In genomic region chr4:159155119-159155518, GRCh38 we compare ENCODE assay signal across 19 cellular contexts. TPM values are rescaled to one million over a fixed set of nuclear protein-coding genes. Genes with fewer than 3 reads are reported as not detected.
A peak's percentile ranks its signal among the peaks of the same experiment; 100 is the strongest.
DNase-seq lines count a peak whose midpoint lies in the region; FAIRE-seq and TF ChIP-seq lines count a peak whose summit lies in the region.
"Had no signal": no experiment of that assay in that cellular context is flagged by ENCODE, and none has a peak within 500 bp of the region (broad histone marks: within the 10 kb centered on the region; RNA-seq: fewer than 3 reads in every experiment).

No MANE protein-coding gene starts in this region.

- no peak for TF ChIP-seq POLR2A in erythroblast (IDR thresholded peaks at IDR 0.05; ENCODE audit: low read length)

- H3K36me3 ChIP-seq in HUES48 (ENCODE audit: control insufficient read depth, insufficient read depth, low read length) (no peaks in the 10 kb centered on the region), left ventricle myocardium inferior (no peaks in the 10 kb centered on the region)
- H3K36me3 ChIP-seq: BLaER1 treated with 17β-estradiol and CSF1 and Interleukin-3, amounts not matched to agents 10 nM and 100 nM had no signal

- no peaks in the 10 kb centered on the region for H3K36me3 Mint-ChIP-seq in endothelial cell (ENCODE audit: low read depth, unreplicated experiment)
- H3K36me3 Mint-ChIP-seq in progenitor cell of endocrine pancreas (ENCODE audit: insufficient read depth), result no peaks in the 10 kb centered on the region
- H3K36me3 Mint-ChIP-seq: CD8-positive, alpha-beta T cell had no signal

- H3K27me3 Mint-ChIP-seq in endothelial cell (ENCODE audit: unreplicated experiment) (no peaks in the 10 kb centered on the region), progenitor cell of endocrine pancreas (no peaks in the 10 kb centered on the region)

- TF ChIP-seq CTCF in endothelial cell (IDR thresholded peaks at IDR 0.05; ENCODE audit: unreplicated experiment) (no peak), progenitor cell of endocrine pancreas (IDR thresholded peaks at IDR 0.05; ENCODE audit: unreplicated experiment) (no peak), left ventricle myocardium inferior (IDR thresholded peaks at IDR 0.05; ENCODE audit: borderline replicate concordance) (no peak)

- H3K9ac ChIP-seq in HUES48 (ENCODE audit: low read depth, low read length), result no peak overlapping the region
- H3K9ac ChIP-seq: BLaER1 treated with 17β-estradiol and CSF1 and Interleukin-3, amounts not matched to agents 10 nM and 100 nM; GM23248 had no signal

- H3K4me1 ChIP-seq in HUES48 (ENCODE audit: control insufficient read depth, insufficient read depth, low read length) (peaks cover 45% of the 10 kb centered on the region), left ventricle myocardium inferior (peaks cover 95% of the 10 kb centered on the region)

- H3K9me3 Mint-ChIP-seq in endothelial cell (ENCODE audit: unreplicated experiment) (no peaks in the 10 kb centered on the region), progenitor cell of endocrine pancreas (ENCODE audit: low read depth) (no peaks in the 10 kb centered on the region)
- H3K9me3 Mint-ChIP-seq: CD8-positive, alpha-beta T cell had no signal

- H3K27me3 ChIP-seq in HUES48 (ENCODE audit: control insufficient read depth, insufficient read depth, low read length), result no peaks in the 10 kb centered on the region
- no peaks in the 10 kb centered on the region for H3K27me3 ChIP-seq in left ventricle myocardium inferior (ENCODE audit: low read depth)
- H3K27me3 ChIP-seq: BLaER1 treated with 17β-estradiol and CSF1 and Interleukin-3, amounts not matched to agents 10 nM and 100 nM had no signal

- no peak overlapping the region for H3K4me3 Mint-ChIP-seq in endothelial cell (ENCODE audit: unreplicated experiment)
- H3K4me3 Mint-ChIP-seq in progenitor cell of endocrine pancreas (ENCODE audit: low read depth), result no peak overlapping the region
- H3K4me3 Mint-ChIP-seq: CD8-positive, alpha-beta T cell had no signal

- H3K4me3 ChIP-seq in HUES48 (ENCODE audit: low read depth, low read length) (no peak overlapping the region), left ventricle myocardium inferior (no peak overlapping the region)
- H3K4me3 ChIP-seq: BLaER1 treated with 17β-estradiol and CSF1 and Interleukin-3, amounts not matched to agents 10 nM and 100 nM; GM23248 had no signal

- no peak for DNase-seq in GM18507 (ENCODE audit: extremely low spot score, insufficient read length, low read depth)
- no peak for DNase-seq in endothelial cell (ENCODE audit: low spot score)
- DNase-seq in progenitor cell of endocrine pancreas (ENCODE audit: low spot score, unreplicated experiment), result no peak
- no peak for DNase-seq in MV-4-11 (lab: John Stamatoyannopoulos, UW)
- no peak for DNase-seq in activated effector memory CD4-positive, alpha-beta T cell treated with Interleukin-2 at 50 U/mL for 16 hours
- no peak for DNase-seq in left ventricle myocardium inferior
- no peak for DNase-seq in erythroblast (lab: John Stamatoyannopoulos, UW)
- DNase-seq: 8988T; Calu3; CD8-positive, alpha-beta T cell; DMS79 treated with DMSO at 0.1 percent for 48 hours; GF-D8; GM23248; HCEC 1CT; IMR-90; KBM-7 had no signal

- FAIRE-seq in GM18507 (lab: Jason Lieb, UNC), result peak; percentile 58

- H3K4me1 Mint-ChIP-seq in endothelial cell (ENCODE audit: unreplicated experiment) (peaks cover 74% of the 10 kb centered on the region), progenitor cell of endocrine pancreas (ENCODE audit: low read depth) (peaks cover 47% of the 10 kb centered on the region)

- H3K9me3 ChIP-seq in HUES48 (ENCODE audit: control insufficient read depth, insufficient read depth, low read length), result no peaks in the 10 kb centered on the region
- H3K9me3 ChIP-seq in left ventricle myocardium inferior (replicated peaks), result no peaks in the 10 kb centered on the region
- H3K9me3 ChIP-seq: BLaER1 treated with 17β-estradiol and CSF1 and Interleukin-3, amounts not matched to agents 10 nM and 100 nM had no signal

- H3K27ac ChIP-seq in HUES48 (ENCODE audit: low read depth, low read length) (peak overlapping the region; percentile 29), left ventricle myocardium inferior (replicated peaks) (no peak overlapping the region)
- H3K27ac ChIP-seq: BLaER1 treated with 17β-estradiol and CSF1 and Interleukin-3, amounts not matched to agents 10 nM and 100 nM; GM23248; HL-60 had no signal

- peak overlapping the region; percentile 84 for H3K27ac Mint-ChIP-seq in endothelial cell (ENCODE audit: unreplicated experiment)
- peak overlapping the region; percentile 30 for H3K27ac Mint-ChIP-seq in progenitor cell of endocrine pancreas
- H3K27ac Mint-ChIP-seq: CD8-positive, alpha-beta T cell had no signal

- intact Hi-C loops in left ventricle myocardium inferior (cut with micrococcal nuclease), result loop anchor here (10.0 kb wide), 1 partner anchor 50 kb away; the partner anchor contains the start of gene RAPGEF2

RNA-seq across cellular contexts. Expression of gene RAPGEF2, which starts 52.2 kb away (rescaled TPM):
- total RNA-seq in endothelial cell (ENCODE audit: unreplicated experiment), result 108 TPM
- total RNA-seq in progenitor cell of endocrine pancreas, result 68.9 and 70.3 TPM in 2 replicates
- 51.5 TPM for total RNA-seq in left ventricle myocardium inferior
